ENCODE assay signal across 17 cellular contexts in genomic region chr5:173726848-173727557, GRCh38.
A peak's percentile ranks its signal among the peaks of the same experiment; 100 is the strongest.
DNase-seq lines count a peak whose midpoint lies in the region; ATAC-seq, FAIRE-seq and TF ChIP-seq lines count a peak whose summit lies in the region.
"Had no signal": no experiment of that assay in that cellular context is flagged by ENCODE, and none has a peak within 500 bp of the region (broad histone marks: within the 10 kb centered on the region; RNA-seq: fewer than 3 reads in every experiment).

No MANE protein-coding gene starts in this region.

- no peak overlapping the region for H2AFZ ChIP-seq in K562 (ENCODE audit: low read depth, low read length)
- H2AFZ ChIP-seq: GM23338 had no signal

- TF ChIP-seq CTCF in AG10803 (conservative IDR thresholded peaks at IDR 0.05; ENCODE audit: low read length) (no peak), K562 (IDR thresholded peaks at IDR 0.05 in 2 of 3, conservative IDR thresholded peaks at IDR 0.05 in 1 of 3; ENCODE audit: insufficient read depth in 2 of 3, low read depth in 1 of 3, low read length in 3 of 3) (no peak), mesothelial cell of epicardium (IDR thresholded peaks at IDR 0.05; ENCODE audit: unreplicated experiment) (no peak)

- no peaks in the 10 kb centered on the region for H3K79me2 ChIP-seq in K562 (ENCODE audit: control insufficient read depth, insufficient read depth, low read length)

- POLR2A ChIA-PET in K562 (lab: Yijun Ruan, JAX), result interaction anchor here (1.4 to 1.7 kb wide), 3 partner anchors 9 to 12 kb away, joined by 3 to 7 read pairs (median 6); no protein-coding TSS in a partner anchor

- H3K4me1 ChIP-seq in K562 (replicated peaks in 1 of 2; ENCODE audit: control insufficient read depth in 2 of 2, insufficient read depth in 2 of 2, low read length in 2 of 2), result peaks cover 0 to 7% of the 10 kb centered on the region in 2 experiments; a peak in 1 of 5 replicates

- no peaks in the 10 kb centered on the region for H3K36me3 ChIP-seq in K562 (ENCODE audit: control insufficient read depth, insufficient read depth, low read length)

- H3K27me3 ChIP-seq in K562 (ENCODE audit: control insufficient read depth in 2 of 2, insufficient read depth in 2 of 2, low read length in 2 of 2), result no peaks in the 10 kb centered on the region

- H3K4me2 ChIP-seq in K562 (ENCODE audit: insufficient read depth, low read length), result no peak overlapping the region
- H3K4me2 ChIP-seq: GM23338 had no signal

- peak; percentile 14 for DNase-seq in AG10803 (ENCODE audit: low read depth)
- no peak for DNase-seq in K562 (ENCODE audit: extremely low read depth in 1 of 4, low spot score in 3 of 4)
- peak; percentile 51 for DNase-seq in glomerular visceral epithelial cell (ENCODE audit: extremely low spot score)
- no peak for DNase-seq in UCSD-AML1 (lab: John Stamatoyannopoulos, UW; ENCODE audit: unreplicated experiment)
- no peak for DNase-seq in left colon
- DNase-seq in cortex of kidney (lab: John Stamatoyannopoulos, UW), result no peak
- no peak for DNase-seq in mesothelial cell of epicardium (ENCODE audit: low spot score in 2 of 2, unreplicated experiment in 2 of 2)
- DNase-seq: NCI-H1092 treated with DMSO at 0.1 percent for 48 hours, NCI-H187, NCI-H69, PC-3 had no signal

- TF ChIP-seq EP300 in K562 (IDR thresholded peaks at IDR 0.05; ENCODE audit: low read length), result no peak

- no peak overlapping the region for H3K27ac ChIP-seq in K562 (ENCODE audit: extremely low read depth, low read depth, low read length)
- H3K27ac ChIP-seq: C4-2B, HL-60 had no signal

- TF ChIP-seq RAD21 in K562 (CRISPR knock-in tag; conservative IDR thresholded peaks at IDR 0.05 in 1 of 2, IDR thresholded peaks at IDR 0.05 in 1 of 2), result no peak

- H3K36me3 Mint-ChIP-seq in mesothelial cell of epicardium, result no peaks in the 10 kb centered on the region

- peaks cover 8% of the 10 kb centered on the region for H3K9me3 Mint-ChIP-seq in mesothelial cell of epicardium

- no peaks in the 10 kb centered on the region for H3K27me3 Mint-ChIP-seq in mesothelial cell of epicardium (ENCODE audit: low read depth)

- WGBS in K562 (ENCODE audit: insufficient coverage, low coverage, missing lambda C conversion rate), result 24% methylated on average over 6 of the region's 7 CpGs

- FAIRE-seq in K562 (lab: Jason Lieb, UNC), result no peak
- FAIRE-seq: A204.1, G401.6 had no signal

- intact Hi-C loops in K562 (cut with micrococcal nuclease) (no loop called here), left colon (cut with DNase I, micrococcal nuclease) (no loop called here)

- no peaks in the 10 kb centered on the region for H3K9me3 ChIP-seq in K562 (replicated peaks; ENCODE audit: control insufficient read depth, insufficient read depth, low read depth, low read length)

- in situ Hi-C loops in K562 (cut with MboI), result no loop called here

- ATAC-seq in HG03175 (IDR thresholded peaks at IDR 0.05; ENCODE audit: unreplicated experiment) (peak; percentile 38), K562 (no peak), left colon (no peak)
- ATAC-seq: GM23338, PC-3 had no signal

- no TSS peak for BruUV-seq in K562 (replicated peaks; lab: Mats Ljungman, UMichigan)

- H3K27ac Mint-ChIP-seq in mesothelial cell of epicardium, result no peak overlapping the region
- H3K27ac Mint-ChIP-seq: GM23338 had no signal

- no peak overlapping the region for H3K9ac ChIP-seq in K562 (ENCODE audit: insufficient read depth in 1 of 2, low read depth in 2 of 2, low read length in 2 of 2)

- no peaks in the 10 kb centered on the region for H4K20me1 ChIP-seq in K562 (replicated peaks; ENCODE audit: control insufficient read depth, insufficient read depth, low read length)

- H3K4me3 ChIP-seq in AG10803 (ENCODE audit: low read length), result no peak overlapping the region
- no peak overlapping the region for H3K4me3 ChIP-seq in K562
- H3K4me3 ChIP-seq: GM23338 had no signal

- H3K4me1 Mint-ChIP-seq in mesothelial cell of epicardium, result no peaks in the 10 kb centered on the region

- no peaks in the 10 kb centered on the region for H3K9me1 ChIP-seq in K562 (ENCODE audit: control insufficient read depth, insufficient read depth, low read length)

- no peak for TF ChIP-seq POLR2A in K562 (conservative IDR thresholded peaks at IDR 0.05)

- H3K4me3 Mint-ChIP-seq in mesothelial cell of epicardium, result no peak overlapping the region
- H3K4me3 Mint-ChIP-seq: GM23338 had no signal

- CTCF ChIA-PET in K562 (lab: Yijun Ruan, JAX; ENCODE audit: low intra/inter-chr PET ratio), result no interaction called here

TF ChIP-seq in K562, 482 proteins besides CTCF, POLR2A, EP300 and RAD21:
- TF ChIP-seq RBM25 (IDR thresholded peaks at IDR 0.05; ENCODE audit: low read depth, low read length, severe bottlenecking), result peak; percentile 10
- no peak for TF ChIP-seq LEF1 (IDR thresholded peaks at IDR 0.05)
- TF ChIP-seq ZNF146 (CRISPR knock-in tag; IDR thresholded peaks at IDR 0.05; ENCODE audit: unreplicated experiment), result peak; percentile 85
- no peak for TF ChIP-seq TFAM (CRISPR knock-in tag; conservative IDR thresholded peaks at IDR 0.05)
- TF ChIP-seq PPARD (CRISPR knock-in tag; IDR thresholded peaks at IDR 0.05), result no peak
- no peak for TF ChIP-seq SNIP1 (IDR thresholded peaks at IDR 0.05; ENCODE audit: low read depth)

Comparison
In these comparisons a context has a peak if more than half of its experiments do, and no peak if none do; other contexts are left out.
1. DNase-seq: peak in AG10803 (single experiment) and glomerular visceral epithelial cell (single experiment); none in K562 (0 of 4), UCSD-AML1 (single experiment), left colon (0 of 2), cortex of kidney (single experiment) and mesothelial cell of epicardium (0 of 2).